Comparison of ENCODE assay signal across 21 cellular contexts in the genomic region with DNA sequence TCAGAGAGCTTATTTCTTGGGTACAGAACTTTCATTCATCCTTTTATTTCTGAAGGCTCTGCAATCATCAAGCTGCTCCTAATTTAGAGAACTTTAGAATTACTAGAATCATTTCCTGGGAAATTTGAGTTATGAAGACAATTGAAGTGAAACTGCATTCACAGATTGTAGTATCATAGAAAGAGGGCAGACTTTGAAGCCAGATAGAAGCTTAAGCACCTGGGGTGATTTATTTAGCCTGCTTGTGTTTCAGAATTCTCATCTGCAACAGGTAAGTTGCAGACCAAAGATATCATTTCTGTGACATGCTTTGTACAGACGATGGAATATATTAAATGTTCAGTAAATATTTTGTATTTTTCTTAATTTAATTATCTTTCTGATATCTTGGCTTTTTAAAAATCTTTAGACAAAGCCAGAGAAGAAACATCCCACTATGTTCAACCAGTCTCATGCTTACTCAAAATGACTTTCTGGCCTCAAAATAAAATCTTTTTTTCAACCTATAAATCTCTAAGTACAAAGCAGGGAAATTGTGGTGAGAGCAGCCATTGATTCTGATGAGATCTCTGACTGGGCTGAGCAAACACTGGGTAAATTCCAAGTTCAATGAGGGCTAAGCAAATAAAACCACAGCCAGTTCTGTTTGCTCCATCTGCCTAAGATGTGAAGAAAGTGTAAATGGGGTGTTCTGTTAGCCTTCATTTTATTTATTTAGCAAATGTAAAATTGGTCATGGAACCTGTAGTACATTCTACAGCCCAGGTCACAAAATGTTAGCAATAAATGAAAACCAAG.
DNase-seq lines count a peak whose midpoint lies in the region; ATAC-seq and TF ChIP-seq lines count a peak whose summit lies in the region.
"Had no signal": no experiment of that assay in that cellular context is flagged by ENCODE, and none has a peak within 500 bp of the region (broad histone marks: within the 10 kb centered on the region; RNA-seq: fewer than 3 reads in every experiment).

No MANE protein-coding gene starts in this region.

- TF ChIP-seq CTCF in endodermal cell (conservative IDR thresholded peaks at IDR 0.05) (no peak), upper lobe of right lung (IDR thresholded peaks at IDR 0.05) (no peak)

- intact Hi-C loops in upper lobe of right lung (cut with DNase I) = no loop called here

- 100% methylated on average over 1 of the region's 1 CpG; no CpG with 5 or more reads in 1 of the 2 experiments for WGBS in endodermal cell (ENCODE audit: insufficient coverage in 1 of 2, insufficient read length in 1 of 2), 2 experiments

- peaks cover 17% of the 10 kb centered on the region for H3K9me3 Mint-ChIP-seq in endodermal cell
- H3K9me3 Mint-ChIP-seq in effector memory CD8-positive, alpha-beta T cell = peaks cover 5% of the 10 kb centered on the region in 2 donors

- no peaks in the 10 kb centered on the region for H3K9me3 ChIP-seq in endodermal cell (ENCODE audit: control insufficient read depth, low read length)
- no peaks in the 10 kb centered on the region for H3K9me3 ChIP-seq in upper lobe of right lung
- H3K9me3 ChIP-seq: BLaER1, SK-N-SH had no signal

- peak overlapping the region; percentile 30 for H3K4me3 ChIP-seq in endodermal cell (ENCODE audit: low read length)
- no peak overlapping the region for H3K4me3 ChIP-seq in upper lobe of right lung
- H3K4me3 ChIP-seq: BLaER1 had no signal

- H3K36me3 Mint-ChIP-seq in endodermal cell (ENCODE audit: low read depth) = no peaks in the 10 kb centered on the region
- no peaks in the 10 kb centered on the region for H3K36me3 Mint-ChIP-seq in effector memory CD8-positive, alpha-beta T cell (ENCODE audit: insufficient read depth)
- H3K36me3 Mint-ChIP-seq: CD8-positive, alpha-beta T cell had no signal

- DNase-seq in SHP77 (lab: John Stamatoyannopoulos, UW) (peak; percentile 8 to 36), SHP77 treated with DMSO at 0.1 percent for 48 hours (lab: John Stamatoyannopoulos, UW) (no peak), NCI-H526 treated with DMSO at 0.1 percent for 48 hours (lab: John Stamatoyannopoulos, UW) (peak; percentile 2), endodermal cell (no peak), upper lobe of right lung (no peak), NCI-H187 (lab: John Stamatoyannopoulos, UW) (no peak)
- DNase-seq in effector memory CD8-positive, alpha-beta T cell = no peak
- DNase-seq: CD8-positive, alpha-beta T cell; GF-D8; HFFc6; MV-4-11; NCI-H146; NCI-H2081 treated with DMSO at 0.1 percent for 48 hours; NCI-H524 treated with DMSO at 0.1 percent for 48 hours; SK-N-SH; T-helper 1 cell had no signal

- H3K27ac ChIP-seq in endodermal cell (ENCODE audit: low read depth, low read length) = no peak overlapping the region
- no peak overlapping the region for H3K27ac ChIP-seq in upper lobe of right lung
- H3K27ac ChIP-seq: BLaER1 had no signal

- H3K4me3 Mint-ChIP-seq in endodermal cell = no peak overlapping the region
- no peak overlapping the region for H3K4me3 Mint-ChIP-seq in effector memory CD8-positive, alpha-beta T cell
- H3K4me3 Mint-ChIP-seq: CD8-positive, alpha-beta T cell; HFFc6; IgD-negative memory B cell had no signal

- no peaks in the 10 kb centered on the region for H3K27me3 ChIP-seq in endodermal cell (ENCODE audit: control insufficient read depth, insufficient read depth, low read length, poor library complexity, severe bottlenecking)
- no peaks in the 10 kb centered on the region for H3K27me3 ChIP-seq in upper lobe of right lung
- H3K27me3 ChIP-seq: BLaER1 had no signal

- ATAC-seq in upper lobe of right lung (peak; percentile 41), SK-N-SH treated with all-trans-retinoic acid at 6 μM for 48 hours (no peak)
- ATAC-seq in effector memory CD8-positive, alpha-beta T cell (replicated peaks) = no peak
- ATAC-seq: CD8-positive, alpha-beta T cell; Panc1; Right ventricle myocardium inferior had no signal

- no peaks in the 10 kb centered on the region for H3K36me3 ChIP-seq in endodermal cell (ENCODE audit: control insufficient read depth, insufficient read depth, low read length)
- no peaks in the 10 kb centered on the region for H3K36me3 ChIP-seq in upper lobe of right lung
- H3K36me3 ChIP-seq: BLaER1 had no signal

- H3K4me1 Mint-ChIP-seq in endodermal cell = peaks cover 19% of the 10 kb centered on the region
- no peaks in the 10 kb centered on the region for H3K4me1 Mint-ChIP-seq in effector memory CD8-positive, alpha-beta T cell (ENCODE audit: low read depth in 2 of 2)

- no peak overlapping the region for H3K9ac ChIP-seq in endodermal cell (ENCODE audit: extremely low read depth, low read length, poor library complexity, severe bottlenecking)
- H3K9ac ChIP-seq: BLaER1, SK-N-SH had no signal

- H3K27ac Mint-ChIP-seq in endodermal cell = no peak overlapping the region
- no peak overlapping the region for H3K27ac Mint-ChIP-seq in effector memory CD8-positive, alpha-beta T cell
- H3K27ac Mint-ChIP-seq: CD8-positive, alpha-beta T cell; HFFc6; IgD-negative memory B cell had no signal

- peaks cover 9% of the 10 kb centered on the region for H3K4me1 ChIP-seq in endodermal cell (ENCODE audit: control insufficient read depth, insufficient read depth, low read length)
- no peaks in the 10 kb centered on the region for H3K4me1 ChIP-seq in upper lobe of right lung
- H3K4me1 ChIP-seq: BLaER1 had no signal

- peaks cover 2% of the 10 kb centered on the region for H3K27me3 Mint-ChIP-seq in endodermal cell (ENCODE audit: insufficient read depth)
- H3K27me3 Mint-ChIP-seq in effector memory CD8-positive, alpha-beta T cell = no peaks in the 10 kb centered on the region
- H3K27me3 Mint-ChIP-seq: IgD-negative memory B cell had no signal

TF ChIP-seq in SK-N-SH treated with all-trans-retinoic acid at 6 μM for 48 hours, 23 proteins besides CTCF, POLR2A, EP300 and RAD21:
- TF ChIP-seq BACH2 (CRISPR knock-in tag; IDR thresholded peaks at IDR 0.05; ENCODE audit: borderline replicate concordance) (no peak), ZFP30 (CRISPR knock-in tag; IDR thresholded peaks at IDR 0.05) (no peak), GLIS3 (CRISPR knock-in tag; IDR thresholded peaks at IDR 0.05) (no peak), TCF4 (CRISPR knock-in tag; IDR thresholded peaks at IDR 0.05; ENCODE audit: borderline replicate concordance) (no peak), ESRRG (CRISPR knock-in tag; IDR thresholded peaks at IDR 0.05) (no peak)
- TF ChIP-seq, protein P1, sequence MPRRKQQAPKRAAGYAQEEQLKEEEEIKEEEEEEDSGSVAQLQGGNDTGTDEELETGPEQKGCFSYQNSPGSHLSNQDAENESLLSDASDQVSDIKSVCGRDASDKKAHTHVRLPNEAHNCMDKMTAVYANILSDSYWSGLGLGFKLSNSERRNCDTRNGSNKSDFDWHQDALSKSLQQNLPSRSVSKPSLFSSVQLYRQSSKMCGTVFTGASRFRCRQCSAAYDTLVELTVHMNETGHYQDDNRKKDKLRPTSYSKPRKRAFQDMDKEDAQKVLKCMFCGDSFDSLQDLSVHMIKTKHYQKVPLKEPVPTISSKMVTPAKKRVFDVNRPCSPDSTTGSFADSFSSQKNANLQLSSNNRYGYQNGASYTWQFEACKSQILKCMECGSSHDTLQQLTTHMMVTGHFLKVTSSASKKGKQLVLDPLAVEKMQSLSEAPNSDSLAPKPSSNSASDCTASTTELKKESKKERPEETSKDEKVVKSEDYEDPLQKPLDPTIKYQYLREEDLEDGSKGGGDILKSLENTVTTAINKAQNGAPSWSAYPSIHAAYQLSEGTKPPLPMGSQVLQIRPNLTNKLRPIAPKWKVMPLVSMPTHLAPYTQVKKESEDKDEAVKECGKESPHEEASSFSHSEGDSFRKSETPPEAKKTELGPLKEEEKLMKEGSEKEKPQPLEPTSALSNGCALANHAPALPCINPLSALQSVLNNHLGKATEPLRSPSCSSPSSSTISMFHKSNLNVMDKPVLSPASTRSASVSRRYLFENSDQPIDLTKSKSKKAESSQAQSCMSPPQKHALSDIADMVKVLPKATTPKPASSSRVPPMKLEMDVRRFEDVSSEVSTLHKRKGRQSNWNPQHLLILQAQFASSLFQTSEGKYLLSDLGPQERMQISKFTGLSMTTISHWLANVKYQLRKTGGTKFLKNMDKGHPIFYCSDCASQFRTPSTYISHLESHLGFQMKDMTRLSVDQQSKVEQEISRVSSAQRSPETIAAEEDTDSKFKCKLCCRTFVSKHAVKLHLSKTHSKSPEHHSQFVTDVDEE (CRISPR knock-in tag; IDR thresholded peaks at IDR 0.05) = no peak
- TF ChIP-seq, protein P2, sequence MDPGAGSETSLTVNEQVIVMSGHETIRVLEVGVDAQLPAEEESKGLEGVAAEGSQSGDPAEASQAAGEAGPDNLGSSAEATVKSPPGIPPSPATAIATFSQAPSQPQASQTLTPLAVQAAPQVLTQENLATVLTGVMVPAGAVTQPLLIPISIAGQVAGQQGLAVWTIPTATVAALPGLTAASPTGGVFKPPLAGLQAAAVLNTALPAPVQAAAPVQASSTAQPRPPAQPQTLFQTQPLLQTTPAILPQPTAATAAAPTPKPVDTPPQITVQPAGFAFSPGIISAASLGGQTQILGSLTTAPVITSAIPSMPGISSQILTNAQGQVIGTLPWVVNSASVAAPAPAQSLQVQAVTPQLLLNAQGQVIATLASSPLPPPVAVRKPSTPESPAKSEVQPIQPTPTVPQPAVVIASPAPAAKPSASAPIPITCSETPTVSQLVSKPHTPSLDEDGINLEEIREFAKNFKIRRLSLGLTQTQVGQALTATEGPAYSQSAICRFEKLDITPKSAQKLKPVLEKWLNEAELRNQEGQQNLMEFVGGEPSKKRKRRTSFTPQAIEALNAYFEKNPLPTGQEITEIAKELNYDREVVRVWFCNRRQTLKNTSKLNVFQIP (CRISPR knock-in tag; IDR thresholded peaks at IDR 0.05; ENCODE audit: borderline replicate concordance, low read depth) = no peak

Comparison
In these comparisons a context has a peak if more than half of its experiments do, and no peak if none do; other contexts are left out.
1. DNase-seq: peak in SHP77 (2 of 2) and NCI-H526 treated with DMSO at 0.1 percent for 48 hours (single experiment); none in SHP77 treated with DMSO at 0.1 percent for 48 hours (single experiment), endodermal cell (single experiment), upper lobe of right lung (single experiment), effector memory CD8-positive, alpha-beta T cell (0 of 3) and NCI-H187 (0 of 2).